Comparison of ENCODE assay signal across 13 cellular contexts in the genomic region with DNA sequence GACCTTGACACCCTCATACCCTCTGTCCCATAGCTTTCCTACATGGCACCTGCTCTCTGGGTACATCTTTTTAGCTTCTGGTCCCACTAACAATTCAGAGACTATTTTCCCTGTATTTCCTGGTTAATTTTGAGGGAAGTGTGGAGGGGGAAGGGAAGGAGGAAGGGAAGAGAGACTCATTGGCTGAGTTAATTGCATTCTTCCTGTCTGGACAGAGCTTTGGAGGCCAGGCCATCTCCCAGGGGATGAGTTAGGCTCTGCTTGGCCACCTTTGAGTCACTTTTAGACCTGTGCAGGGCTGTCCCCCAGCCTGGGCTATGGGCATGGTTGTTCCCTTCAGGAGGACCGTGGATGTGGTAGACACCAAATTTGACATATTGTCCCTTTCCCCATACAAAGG.
"Had no signal": no experiment of that assay in that cellular context is flagged by ENCODE, and none has a peak within 500 bp of the region (broad histone marks: within the 10 kb centered on the region; RNA-seq: fewer than 3 reads in every experiment).

No MANE protein-coding gene starts in this region.

- H3K27me3 ChIP-seq: right atrium auricular region, suprapubic skin had no signal

- H3K4me3 Mint-ChIP-seq: activated CD4-positive, alpha-beta memory T cell treated with anti-CD3 and anti-CD28 coated beads, Interleukin-2, amount 10 ng/mL, durations not matched to agents 7 days and 5 days; activated T-cell treated with anti-CD3 and anti-CD28 coated beads, Interleukin-2, amount 50 U/mL, for 24 hours; nephron progenitor cell; stimulated activated naive CD8-positive, alpha-beta T cell treated with anti-CD3 and anti-CD28 coated beads, Interleukin-15, Interleukin-2, amounts not matched to agents 100 ng/mL and 50 ng/mL, for 24 hours; type B pancreatic cell; WTC11 had no signal

- ATAC-seq: WTC11 had no signal

- H3K9me3 ChIP-seq: right atrium auricular region, suprapubic skin had no signal

- H3K36me3 Mint-ChIP-seq: type B pancreatic cell, WTC11 had no signal

- H3K9me3 Mint-ChIP-seq: activated CD4-positive, alpha-beta memory T cell treated with anti-CD3 and anti-CD28 coated beads, Interleukin-2, amount 10 ng/mL, durations not matched to agents 7 days and 5 days; activated T-cell treated with anti-CD3 and anti-CD28 coated beads, Interleukin-2, amount 50 U/mL, for 24 hours; nephron progenitor cell; stimulated activated naive CD8-positive, alpha-beta T cell treated with anti-CD3 and anti-CD28 coated beads, Interleukin-15, Interleukin-2, amounts not matched to agents 100 ng/mL and 50 ng/mL, for 24 hours; type B pancreatic cell; WTC11 had no signal

- H3K27ac Mint-ChIP-seq: activated CD4-positive, alpha-beta memory T cell treated with anti-CD3 and anti-CD28 coated beads, Interleukin-2, amount 10 ng/mL, durations not matched to agents 7 days and 5 days; activated T-cell treated with anti-CD3 and anti-CD28 coated beads, Interleukin-2, amount 50 U/mL, for 24 hours; nephron progenitor cell; progenitor cell of endocrine pancreas; stimulated activated naive CD8-positive, alpha-beta T cell treated with anti-CD3 and anti-CD28 coated beads, Interleukin-15, Interleukin-2, amounts not matched to agents 100 ng/mL and 50 ng/mL, for 24 hours; type B pancreatic cell; WTC11 had no signal

- H3K4me3 ChIP-seq: right atrium auricular region, suprapubic skin had no signal

- FAIRE-seq: TTC549 had no signal

- H3K36me3 ChIP-seq: right atrium auricular region, suprapubic skin had no signal

- H3K27ac ChIP-seq: suprapubic skin had no signal

- DNase-seq: activated CD4-positive, alpha-beta memory T cell treated with anti-CD3 and anti-CD28 coated beads, Interleukin-2, amount 10 ng/mL, durations not matched to agents 7 days and 5 days; activated CD4-positive, alpha-beta T cell treated with anti-CD3 and anti-CD28 coated beads for 4 hours; activated naive CD4-positive, alpha-beta T cell treated with anti-CD3 and anti-CD28 coated beads, Interleukin-2, amount 50 U/mL, for 16 hours; activated T-cell treated with anti-CD3 and anti-CD28 coated beads, Interleukin-2, amount 50 U/mL, for 24 hours; nephron progenitor cell; occipital lobe had no signal

- H3K27me3 Mint-ChIP-seq: progenitor cell of endocrine pancreas had no signal
